Comparison of ENCODE assay signal across 24 cellular contexts in the genomic region with DNA sequence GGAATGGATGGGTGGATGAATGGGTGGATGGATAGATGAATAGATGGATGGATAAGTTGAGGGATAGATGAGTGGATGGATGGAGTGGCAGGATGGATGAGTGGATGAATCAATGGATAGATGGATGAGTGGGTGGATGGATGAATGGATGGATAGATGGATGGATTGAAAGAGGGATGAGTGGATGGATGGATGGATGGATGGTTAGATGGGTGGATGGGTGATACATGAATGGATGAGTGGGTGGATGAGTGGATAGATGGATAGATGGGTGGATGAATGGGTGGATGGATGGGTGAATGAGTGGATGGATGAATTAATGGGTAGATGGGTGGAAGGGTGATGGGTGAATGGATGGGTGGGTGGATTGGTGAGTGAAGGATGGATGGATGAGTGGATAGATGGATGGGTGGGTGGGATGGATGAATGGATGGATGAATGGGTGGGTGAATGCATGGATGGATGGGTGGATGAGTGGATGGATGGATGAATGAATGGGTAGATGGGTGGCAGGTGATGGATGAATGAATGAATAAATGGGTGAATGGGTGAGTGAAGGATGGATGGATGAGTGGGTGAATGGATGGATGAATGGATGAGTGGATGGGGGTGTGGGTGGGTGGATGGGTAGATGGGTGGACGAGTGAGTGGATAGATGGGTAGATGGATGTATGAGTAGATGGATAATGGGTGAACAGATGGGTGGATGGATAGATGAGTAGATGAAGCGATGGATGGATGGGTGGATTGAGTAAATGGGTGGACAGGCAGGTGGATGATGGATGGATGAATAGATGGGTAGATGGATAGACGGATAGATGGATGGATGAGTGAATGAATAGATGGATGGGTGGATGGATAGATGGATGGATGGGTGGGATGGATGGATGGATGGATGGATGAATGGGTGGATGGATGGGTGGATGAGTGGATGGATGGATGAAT. TPM values are rescaled to one million over a fixed set of nuclear protein-coding genes. Genes with fewer than 3 reads are reported as not detected.
DNase-seq lines count a peak whose midpoint lies in the region; ATAC-seq and TF ChIP-seq lines count a peak whose summit lies in the region.
"Had no signal": no experiment of that assay in that cellular context is flagged by ENCODE, and none has a peak within 500 bp of the region (broad histone marks: within the 10 kb centered on the region; RNA-seq: fewer than 3 reads in every experiment).

No MANE protein-coding gene starts in this region.

- CTCF ChIA-PET in HEK293 (lab: Yijun Ruan, JAX), result interaction anchor here (0.5 to 2.1 kb wide), 3 partner anchors 10 to 454 kb away, joined by 3 to 7 read pairs (median 4); no protein-coding TSS in a partner anchor

- POLR2A ChIA-PET in HEK293 (lab: Yijun Ruan, JAX), result no interaction called here

- H3K4me3 ChIP-seq in HEK293 (ENCODE audit: low read depth, low read length) (no peak overlapping the region), RWPE2 (ENCODE audit: severe bottlenecking) (no peak overlapping the region), psoas muscle (no peak overlapping the region)
- H3K4me3 ChIP-seq: GM23248, HAP-1, SJSA1 had no signal

- TF ChIP-seq CTCF in HEK293 (tag by site-specific recombination; IDR thresholded peaks at IDR 0.05), result no peak
- no peak for TF ChIP-seq CTCF in RWPE2 (IDR thresholded peaks at IDR 0.05; ENCODE audit: poor library complexity, severe bottlenecking)
- no peak for TF ChIP-seq CTCF in psoas muscle (IDR thresholded peaks at IDR 0.05)

- H3K4me1 ChIP-seq in HEK293 (ENCODE audit: control insufficient read depth, insufficient read depth, low read length) (no peaks in the 10 kb centered on the region), RWPE2 (ENCODE audit: insufficient read depth, poor library complexity, severe bottlenecking) (peaks cover 9% of the 10 kb centered on the region), psoas muscle (no peaks in the 10 kb centered on the region)
- H3K4me1 ChIP-seq: HAP-1 had no signal

- no peaks in the 10 kb centered on the region for H3K9me3 ChIP-seq in HEK293 (ENCODE audit: control insufficient read depth, insufficient read depth, low read depth, low read length)
- no peaks in the 10 kb centered on the region for H3K9me3 ChIP-seq in RWPE2 (ENCODE audit: severe bottlenecking)
- no peaks in the 10 kb centered on the region for H3K9me3 ChIP-seq in psoas muscle
- H3K9me3 ChIP-seq: HAP-1, SJSA1 had no signal

- H3K36me3 ChIP-seq in HEK293 (ENCODE audit: control insufficient read depth in 2 of 2, insufficient read depth in 1 of 2, low read length in 2 of 2), result no peaks in the 10 kb centered on the region
- peaks cover 73% of the 10 kb centered on the region for H3K36me3 ChIP-seq in RWPE2 (ENCODE audit: low read depth)
- no peaks in the 10 kb centered on the region for H3K36me3 ChIP-seq in psoas muscle (ENCODE audit: insufficient read depth in 1 of 2, low read depth in 1 of 2)
- H3K36me3 ChIP-seq: HAP-1 had no signal

- H3K27me3 ChIP-seq in RWPE2 (ENCODE audit: insufficient read depth, poor library complexity, severe bottlenecking) (no peaks in the 10 kb centered on the region), psoas muscle (ENCODE audit: insufficient read depth in 3 of 3, low read length in 2 of 3) (peaks cover 0 to 18% (median 2%) of the 10 kb centered on the region in 3 donors)
- H3K27me3 ChIP-seq: SJSA1 had no signal

- 71 to 85% (median 79%) methylated on average over 3 of the region's 3 CpGs for WGBS in psoas muscle, 3 donors

- H3K27ac ChIP-seq in HEK293 (ENCODE audit: extremely low read depth, low read depth, low read length), result no peak overlapping the region
- H3K27ac ChIP-seq in RWPE2 (ENCODE audit: poor library complexity, severe bottlenecking), result peak overlapping the region; percentile 93
- H3K27ac ChIP-seq in psoas muscle, result no peak overlapping the region

- intact Hi-C loops in left ventricle myocardium superior (cut with micrococcal nuclease) (loop anchor here (10.0 kb wide), 1 partner anchor 199 kb away; no protein-coding TSS in a partner anchor), psoas muscle (cut with DNase I) (no loop called here)

- DNase-seq in RWPE2 (ENCODE audit: low spot score) (no peak), left ventricle myocardium superior (no peak), psoas muscle (no peak)
- DNase-seq: CD4-positive, CD25-positive, alpha-beta regulatory T cell; DMS153; GM23248; Karpas-422; MV-4-11; NCI-H1105; NCI-H1436 treated with DMSO at 0.1 percent for 48 hours; NCI-H187 treated with DMSO at 0.1 percent for 48 hours; NCI-H446; NCI-H524 treated with DMSO at 0.1 percent for 48 hours; NCI-H774; PC-3; T-helper 2 cell had no signal

- ATAC-seq in RWPE2 (ENCODE audit: low read depth) (no peak), left ventricle myocardium superior (no peak), psoas muscle (no peak), GM18517 (IDR thresholded peaks at IDR 0.05; ENCODE audit: unreplicated experiment) (no peak)
- ATAC-seq: PC-3, Right ventricle myocardium inferior had no signal

TF ChIP-seq in HEK293, 187 proteins besides CTCF, POLR2A, EP300 and RAD21 (continues in another document):
- TF ChIP-seq ZNF433 (tag by site-specific recombination; IDR thresholded peaks at IDR 0.05; ENCODE audit: low read depth), result no peak
- no peak for TF ChIP-seq ZNF155 (tag by site-specific recombination; IDR thresholded peaks at IDR 0.05)
- TF ChIP-seq, protein P1, sequence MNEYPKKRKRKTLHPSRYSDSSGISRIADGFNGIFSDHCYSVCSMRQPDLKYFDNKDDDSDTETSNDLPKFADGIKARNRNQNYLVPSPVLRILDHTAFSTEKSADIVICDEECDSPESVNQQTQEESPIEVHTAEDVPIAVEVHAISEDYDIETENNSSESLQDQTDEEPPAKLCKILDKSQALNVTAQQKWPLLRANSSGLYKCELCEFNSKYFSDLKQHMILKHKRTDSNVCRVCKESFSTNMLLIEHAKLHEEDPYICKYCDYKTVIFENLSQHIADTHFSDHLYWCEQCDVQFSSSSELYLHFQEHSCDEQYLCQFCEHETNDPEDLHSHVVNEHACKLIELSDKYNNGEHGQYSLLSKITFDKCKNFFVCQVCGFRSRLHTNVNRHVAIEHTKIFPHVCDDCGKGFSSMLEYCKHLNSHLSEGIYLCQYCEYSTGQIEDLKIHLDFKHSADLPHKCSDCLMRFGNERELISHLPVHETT (tag by site-specific recombination; IDR thresholded peaks at IDR 0.05), result no peak
- TF ChIP-seq, protein P2, sequence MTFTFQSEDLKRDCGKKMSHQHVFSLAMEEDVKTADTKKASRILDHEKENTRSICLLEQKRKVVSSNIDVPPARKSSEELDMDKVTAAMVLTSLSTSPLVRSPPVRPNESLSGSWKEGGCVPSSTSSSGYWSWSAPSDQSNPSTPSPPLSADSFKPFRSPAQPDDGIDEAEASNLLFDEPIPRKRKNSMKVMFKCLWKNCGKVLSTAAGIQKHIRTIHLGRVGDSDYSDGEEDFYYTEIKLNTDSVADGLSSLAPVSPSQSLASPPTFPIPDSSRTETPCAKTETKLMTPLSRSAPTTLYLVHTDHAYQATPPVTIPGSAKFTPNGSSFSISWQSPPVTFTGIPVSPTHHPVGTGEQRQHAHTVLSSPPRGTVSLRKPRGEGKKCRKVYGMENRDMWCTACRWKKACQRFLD (tag by site-specific recombination; IDR thresholded peaks at IDR 0.05), result 0 out of 2 replicates have a peak, but pooled peaks have one; percentile 14
- TF ChIP-seq ZNF776 (tag by site-specific recombination; IDR thresholded peaks at IDR 0.05; ENCODE audit: borderline replicate concordance), result 0 out of 2 replicates have a peak, but pooled peaks have one; percentile 63
- TF ChIP-seq ZFP41 (tag by site-specific recombination; IDR thresholded peaks at IDR 0.05; ENCODE audit: borderline replicate concordance), result 0 out of 2 replicates have a peak, but pooled peaks have one; percentile 59
- TF ChIP-seq ZFHX2 (tag by site-specific recombination; conservative IDR thresholded peaks at IDR 0.05), result peak; percentile 66
- no peak for TF ChIP-seq ZNF391 (tag by site-specific recombination; IDR thresholded peaks at IDR 0.05; ENCODE audit: borderline replicate concordance, low read depth)
- 0 out of 2 replicates have a peak, but pooled peaks have one; percentile 30 for TF ChIP-seq ZNF571 (tag by site-specific recombination; IDR thresholded peaks at IDR 0.05)
- peak; percentile 49; the same call in 1 of the 2 replicates for TF ChIP-seq ZNF112 (tag by site-specific recombination; IDR thresholded peaks at IDR 0.05)
- TF ChIP-seq, protein P3, sequence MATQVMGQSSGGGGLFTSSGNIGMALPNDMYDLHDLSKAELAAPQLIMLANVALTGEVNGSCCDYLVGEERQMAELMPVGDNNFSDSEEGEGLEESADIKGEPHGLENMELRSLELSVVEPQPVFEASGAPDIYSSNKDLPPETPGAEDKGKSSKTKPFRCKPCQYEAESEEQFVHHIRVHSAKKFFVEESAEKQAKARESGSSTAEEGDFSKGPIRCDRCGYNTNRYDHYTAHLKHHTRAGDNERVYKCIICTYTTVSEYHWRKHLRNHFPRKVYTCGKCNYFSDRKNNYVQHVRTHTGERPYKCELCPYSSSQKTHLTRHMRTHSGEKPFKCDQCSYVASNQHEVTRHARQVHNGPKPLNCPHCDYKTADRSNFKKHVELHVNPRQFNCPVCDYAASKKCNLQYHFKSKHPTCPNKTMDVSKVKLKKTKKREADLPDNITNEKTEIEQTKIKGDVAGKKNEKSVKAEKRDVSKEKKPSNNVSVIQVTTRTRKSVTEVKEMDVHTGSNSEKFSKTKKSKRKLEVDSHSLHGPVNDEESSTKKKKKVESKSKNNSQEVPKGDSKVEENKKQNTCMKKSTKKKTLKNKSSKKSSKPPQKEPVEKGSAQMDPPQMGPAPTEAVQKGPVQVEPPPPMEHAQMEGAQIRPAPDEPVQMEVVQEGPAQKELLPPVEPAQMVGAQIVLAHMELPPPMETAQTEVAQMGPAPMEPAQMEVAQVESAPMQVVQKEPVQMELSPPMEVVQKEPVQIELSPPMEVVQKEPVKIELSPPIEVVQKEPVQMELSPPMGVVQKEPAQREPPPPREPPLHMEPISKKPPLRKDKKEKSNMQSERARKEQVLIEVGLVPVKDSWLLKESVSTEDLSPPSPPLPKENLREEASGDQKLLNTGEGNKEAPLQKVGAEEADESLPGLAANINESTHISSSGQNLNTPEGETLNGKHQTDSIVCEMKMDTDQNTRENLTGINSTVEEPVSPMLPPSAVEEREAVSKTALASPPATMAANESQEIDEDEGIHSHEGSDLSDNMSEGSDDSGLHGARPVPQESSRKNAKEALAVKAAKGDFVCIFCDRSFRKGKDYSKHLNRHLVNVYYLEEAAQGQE (tag by site-specific recombination; IDR thresholded peaks at IDR 0.05), result no peak

RNA-seq across cellular contexts. Expression of a gene that starts 17.7 kb away (rescaled TPM):
- total RNA-seq in left ventricle myocardium superior (2.1 TPM), psoas muscle (1 to 10 TPM in 3 of 4 donors, under 1 TPM in 1; 0.91 to 1.9 (median 1.3) TPM)
- under 1 TPM; 0.18 to 0.56 (median 0.31) TPM for polyA plus RNA-seq in psoas muscle
- total RNA-seq: GM23248, M059J, PC-3 had no signal
- polyA plus RNA-seq: GM23248, IgD-negative memory B cell had no signal

RNA-seq across cellular contexts. Expression of a gene that starts 25.0 kb away (rescaled TPM):
- total RNA-seq in left ventricle myocardium superior (1.0 TPM), psoas muscle (under 1 TPM; 0.40 to 0.79 (median 0.70) TPM)
- under 1 TPM; 0.63 to 0.94 (median 0.77) TPM for polyA plus RNA-seq in psoas muscle
- total RNA-seq: A673, GM23248, M059J, SJSA1 had no signal
- polyA plus RNA-seq: GM23248 had no signal

RNA-seq across cellular contexts. Expression of a gene that starts 32.2 kb away (rescaled TPM):
- total RNA-seq in left ventricle myocardium superior, result 27.8 TPM
- total RNA-seq in psoas muscle, result 10 to 100 TPM; 15.4 to 60.9 (median 28.5) TPM
- 10 to 100 TPM; 26.1 to 86.1 (median 63.7) TPM for polyA plus RNA-seq in psoas muscle

RNA-seq across cellular contexts. Expression of a gene that starts 59.4 kb away (rescaled TPM):
- total RNA-seq in left ventricle myocardium superior (74.6 TPM), psoas muscle (10 to 100 TPM; 46.7 to 62.4 (median 52.0) TPM)
- 10 to 100 TPM; 32.9 to 85.2 (median 33.4) TPM for polyA plus RNA-seq in psoas muscle
